ENCODE assay signal across 2 cellular contexts in genomic region chr2:101684313-101684712, GRCh38.
TF ChIP-seq lines count a peak whose summit lies in the region.

No MANE protein-coding gene starts in this region.

TF ChIP-seq in GM23338, 12 proteins besides CTCF, POLR2A, EP300 and RAD21 (continued from another document):
- no peak for TF ChIP-seq ZNF462 (CRISPR knock-in tag; IDR thresholded peaks at IDR 0.05)
- TF ChIP-seq REST (IDR thresholded peaks at IDR 0.05; ENCODE audit: unreplicated experiment) = no peak
- no peak for TF ChIP-seq JUNB (IDR thresholded peaks at IDR 0.05; ENCODE audit: unreplicated experiment)
- no peak for TF ChIP-seq CREB1 (CRISPR knock-in tag; IDR thresholded peaks at IDR 0.05; ENCODE audit: low read depth)
- no peak for TF ChIP-seq ZNF114 (CRISPR knock-in tag; IDR thresholded peaks at IDR 0.05)
- no peak for TF ChIP-seq EZH2phosphoT487 (IDR thresholded peaks at IDR 0.05; ENCODE audit: unreplicated experiment)
- TF ChIP-seq NANOG (IDR thresholded peaks at IDR 0.05; ENCODE audit: borderline replicate concordance) = no peak
- no peak for TF ChIP-seq ETS1 (IDR thresholded peaks at IDR 0.05)
- no peak for TF ChIP-seq STAT1 (IDR thresholded peaks at IDR 0.05; ENCODE audit: unreplicated experiment)
- no peak for TF ChIP-seq POLR2AphosphoS5 (IDR thresholded peaks at IDR 0.05; ENCODE audit: low read depth)
TF ChIP-seq in GM23338: peak in this region for 0.

TF ChIP-seq in K562, 482 proteins besides CTCF, POLR2A, EP300 and RAD21:
- TF ChIP-seq PRDM10 (IDR thresholded peaks at IDR 0.05; ENCODE audit: partially characterized antibody) (peak; percentile 80), RBM34 (IDR thresholded peaks at IDR 0.05; ENCODE audit: borderline replicate concordance, insufficient read depth, low read length) (no peak)
